Comparison of ENCODE assay signal across 11 cellular contexts in the genomic region with DNA sequence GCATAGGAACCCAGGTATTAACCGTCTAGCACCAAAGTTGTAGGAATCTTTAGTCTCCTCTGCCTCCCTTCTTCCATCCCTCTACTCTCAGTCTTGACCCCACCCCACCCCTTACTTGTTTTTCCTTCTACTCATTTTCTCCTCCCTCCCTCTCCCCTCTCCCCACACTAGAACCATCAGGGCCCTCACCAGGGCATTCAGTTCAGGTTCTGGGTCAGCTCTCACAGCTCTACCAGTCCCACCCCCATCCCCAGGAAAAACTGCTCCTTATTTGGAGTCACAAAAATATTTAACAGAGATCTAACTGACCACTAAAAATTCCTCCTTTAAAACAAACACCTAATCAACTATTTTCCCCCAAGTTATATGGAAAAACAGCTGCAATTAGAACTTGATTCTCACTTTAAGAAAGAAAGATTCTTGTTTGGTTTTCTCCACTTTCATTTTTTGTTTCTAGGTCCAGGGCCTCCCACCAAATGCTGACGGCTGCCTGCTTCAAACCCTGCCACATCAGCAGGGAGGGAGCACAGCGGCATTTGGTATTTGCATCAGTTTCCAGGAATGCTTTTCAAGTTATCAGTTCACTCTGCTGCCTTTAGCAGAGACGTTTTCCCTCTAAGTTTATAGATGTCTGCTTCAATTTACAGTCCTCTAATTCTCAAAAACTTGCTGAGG. TPM values are rescaled to one million over a fixed set of nuclear protein-coding genes. Genes with fewer than 3 reads are reported as not detected.
DNase-seq lines count a peak whose midpoint lies in the region; ATAC-seq and TF ChIP-seq lines count a peak whose summit lies in the region.
"Had no signal": no experiment of that assay in that cellular context is flagged by ENCODE, and none has a peak within 500 bp of the region (broad histone marks: within the 10 kb centered on the region; RNA-seq: fewer than 3 reads in every experiment).

No MANE protein-coding gene starts in this region.

- in situ Hi-C loops in gastrocnemius medialis (cut with MboI; ENCODE audit: low sequenced_read_pairs in 4 of 4): loop anchor here in 2 of 4 donors (10.0 kb wide), 1 partner anchor 97 kb away; no protein-coding TSS in a partner anchor

- H3K4me1 ChIP-seq in cardiac muscle cell (ENCODE audit: low read depth) (peaks cover 17% of the 10 kb centered on the region), gastrocnemius medialis (peaks cover 0 to 5% of the 10 kb centered on the region in 2 donors)

- peak overlapping the region; percentile 78 for H3K27ac ChIP-seq in cardiac muscle cell
- peak overlapping the region; percentile 3 to 51 (median 41) for H3K27ac ChIP-seq in gastrocnemius medialis

- ATAC-seq in GM18517 (IDR thresholded peaks at IDR 0.05; ENCODE audit: unreplicated experiment): peak; percentile 54
- no peak for ATAC-seq in gastrocnemius medialis
- no peak for ATAC-seq in stimulated activated naive CD8-positive, alpha-beta T cell treated with anti-CD3 and anti-CD28 coated beads, Interleukin-15, Interleukin-2, amounts not matched to agents 100 U/mL and 50 U/mL, for 24 hours
- no peak for ATAC-seq in GM19351 (IDR thresholded peaks at IDR 0.05; ENCODE audit: unreplicated experiment)

- intact Hi-C loops in gastrocnemius medialis (cut with DNase I; ENCODE audit: low total_unique reads): no loop called here

- H3K36me3 ChIP-seq in cardiac muscle cell: no peaks in the 10 kb centered on the region
- no peaks in the 10 kb centered on the region for H3K36me3 ChIP-seq in gastrocnemius medialis

- TF ChIP-seq CTCF in cardiac muscle cell (IDR thresholded peaks at IDR 0.05; ENCODE audit: low read depth, low read length) (no peak), gastrocnemius medialis (IDR thresholded peaks at IDR 0.05 in 4 of 5, conservative IDR thresholded peaks at IDR 0.05 in 1 of 5) (no peak)

- DNase-seq in RPMI7951 (ENCODE audit: low read depth) (peak; percentile 82), cardiac muscle cell (ENCODE audit: low read depth in 1 of 2, low spot score in 1 of 2) (peak; percentile 56 to 93), gastrocnemius medialis (no peak), Kasumi-1 (lab: John Stamatoyannopoulos, UW) (no peak)
- no peak for DNase-seq in stimulated activated naive CD8-positive, alpha-beta T cell treated with anti-CD3 and anti-CD28 coated beads, Interleukin-15, Interleukin-2, amounts not matched to agents 100 U/mL and 50 U/mL, for 24 hours
- DNase-seq in activated effector memory CD4-positive, alpha-beta T cell treated with Interleukin-2 at 50 U/mL for 16 hours: no peak
- DNase-seq: amygdala; stimulated activated CD4-positive, alpha-beta T cell treated with anti-CD3 and anti-CD28 coated beads, Interleukin-2, amount 100 ng/mL, for 24 hours had no signal

- H3K27me3 ChIP-seq in cardiac muscle cell (no peaks in the 10 kb centered on the region), gastrocnemius medialis (peaks cover 7 to 27% (median 16%) of the 10 kb centered on the region in 3 donors)

- TF ChIP-seq POLR2A in gastrocnemius medialis (IDR thresholded peaks at IDR 0.05): no peak

- H3K9me3 ChIP-seq in cardiac muscle cell (ENCODE audit: low read depth) (no peaks in the 10 kb centered on the region), gastrocnemius medialis (no peaks in the 10 kb centered on the region)

- H3K4me3 ChIP-seq in cardiac muscle cell: no peak overlapping the region
- H3K4me3 ChIP-seq in gastrocnemius medialis: no peak overlapping the region

RNA-seq across cellular contexts. Expression of a gene that starts 2.8 kb away (rescaled TPM):
- total RNA-seq in RPMI7951 (2014; rRNA removed; shearing (Covaris generic)): 1,601 and 1,652 TPM in 2 replicates
- total RNA-seq in cardiac muscle cell (76.6 and 116 TPM in 2 replicates), gastrocnemius medialis (10 to 100 TPM; 11.2 to 43.6 (median 18.7) TPM)
- polyA plus RNA-seq in cardiac muscle cell: 73.5 and 122 TPM in 2 replicates
- total RNA-seq: NCI-H460 had no signal

Comparison
In these comparisons a context has a peak if more than half of its experiments do, and no peak if none do; other contexts are left out.
1. DNase-seq: peak in RPMI7951 (single experiment) and cardiac muscle cell (2 of 2); none in gastrocnemius medialis (0 of 2), stimulated activated naive CD8-positive, alpha-beta T cell treated with anti-CD3 and anti-CD28 coated beads, Interleukin-15, Interleukin-2, amounts not matched to agents 100 U/mL and 50 U/mL, for 24 hours (single experiment), Kasumi-1 (0 of 2) and activated effector memory CD4-positive, alpha-beta T cell treated with Interleukin-2 at 50 U/mL for 16 hours (single experiment).
2. RNA of a gene that starts 2.8 kb away (total RNA-seq): 1,601 to 1,652 TPM in RPMI7951; 76.6 to 116 TPM in cardiac muscle cell and 11.2 to 43.6 TPM in gastrocnemius medialis; every median in the first group is over 10 times any median in the second.